In the genomic region with DNA sequence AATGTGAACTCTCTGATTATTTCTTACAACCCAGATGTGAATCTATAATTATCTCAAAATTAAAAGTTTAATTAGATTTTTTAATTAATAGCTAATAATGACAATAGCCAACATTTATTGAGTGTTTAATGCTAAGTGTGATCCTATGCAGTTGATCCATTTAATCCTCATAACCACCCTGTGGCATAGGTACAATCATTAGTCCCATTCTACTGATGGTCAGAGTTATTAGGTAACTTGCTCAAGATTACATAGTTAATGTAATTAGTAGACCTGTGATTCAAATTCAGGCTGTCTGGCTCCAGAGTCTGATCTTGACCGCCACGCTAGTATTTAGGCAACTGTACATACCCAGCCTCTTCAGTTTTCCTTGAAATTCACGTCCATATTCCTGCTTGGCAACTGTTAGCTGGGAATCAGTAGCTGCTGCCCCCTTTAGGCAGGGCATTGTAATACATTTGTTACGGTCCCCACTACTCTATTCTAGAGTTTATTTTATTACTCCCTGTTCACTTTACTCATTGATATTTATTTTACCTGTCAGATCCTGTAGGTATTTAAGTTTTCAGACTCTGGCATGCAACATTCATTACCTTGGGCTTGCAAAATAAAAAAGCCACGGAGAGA, we compare ENCODE assay signal across 1 cellular context.
TF ChIP-seq lines count a peak whose summit lies in the region.

No MANE protein-coding gene starts in this region.

TF ChIP-seq in H1, 55 proteins besides CTCF, POLR2A, EP300 and RAD21:
- TF ChIP-seq SP2 (IDR thresholded peaks at IDR 0.05; ENCODE audit: low read length) = no peak
- TF ChIP-seq POLR2AphosphoS5 (IDR thresholded peaks at IDR 0.05; ENCODE audit: low read depth, low read length) = no peak
- TF ChIP-seq SAP30 (IDR thresholded peaks at IDR 0.05; ENCODE audit: insufficient read depth, insufficient replicate concordance, low read length) = no peak
TF ChIP-seq in H1: peak in this region for 0.
